ENCODE assay signal across 11 cellular contexts in the genomic region with DNA sequence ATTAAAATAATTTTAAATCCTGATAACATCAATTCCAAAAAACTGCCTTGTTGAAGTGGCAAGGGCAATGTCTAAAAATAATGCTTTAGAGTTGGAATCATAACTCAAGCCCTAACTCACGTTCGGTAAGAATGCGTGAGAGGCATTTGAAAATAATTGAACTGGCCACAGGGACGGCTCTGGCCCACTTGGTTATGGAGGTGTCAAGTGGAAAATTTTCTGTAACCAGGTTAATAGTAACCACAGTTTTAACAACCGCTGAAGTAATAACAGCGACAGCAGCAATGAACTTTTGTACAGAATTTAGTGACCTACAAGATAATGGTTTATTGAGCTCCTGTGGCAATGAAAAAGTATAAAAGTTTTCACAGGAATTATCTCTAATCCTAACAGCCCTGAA.
DNase-seq lines count a peak whose midpoint lies in the region; ATAC-seq, FAIRE-seq and TF ChIP-seq lines count a peak whose summit lies in the region.
"Had no signal": no experiment of that assay in that cellular context is flagged by ENCODE, and none has a peak within 500 bp of the region (broad histone marks: within the 10 kb centered on the region; RNA-seq: fewer than 3 reads in every experiment).

No MANE protein-coding gene starts in this region.

- H3K4me3 ChIP-seq in left lung (peak overlapping the region in 1 of 2 donors; percentile 16), thoracic aorta (peak overlapping the region; percentile 67)
- H3K4me3 ChIP-seq: K562, testis had no signal

- peak overlapping the region; percentile 96 for H3K4me3 Mint-ChIP-seq in activated CD4-positive, alpha-beta T cell treated with anti-CD3 and anti-CD28 coated beads for 36 hours
- peak overlapping the region; percentile 95 for H3K4me3 Mint-ChIP-seq in activated naive CD8-positive, alpha-beta T cell treated with anti-CD3 and anti-CD28 coated beads, Interleukin-2, amount 50 U/mL, for 24 hours

- intact Hi-C loops in activated CD4-positive, alpha-beta T cell treated with anti-CD3 and anti-CD28 coated beads for 36 hours (cut with DNase I, micrococcal nuclease) = loop anchor here (1.0 to 10.0 kb wide), 8 partner anchors 14 to 473 kb away; no protein-coding TSS in a partner anchor
- intact Hi-C loops in left lung (cut with DNase I) = no loop called here

- H3K4me1 Mint-ChIP-seq in activated CD4-positive, alpha-beta T cell treated with anti-CD3 and anti-CD28 coated beads for 36 hours = peaks cover 89% of the 10 kb centered on the region
- peaks cover 99% of the 10 kb centered on the region for H3K4me1 Mint-ChIP-seq in activated naive CD8-positive, alpha-beta T cell treated with anti-CD3 and anti-CD28 coated beads, Interleukin-2, amount 50 U/mL, for 24 hours

- no peak for DNase-seq in activated CD4-positive, alpha-beta T cell treated with anti-CD3 and anti-CD28 coated beads for 36 hours
- DNase-seq in activated CD4-positive, alpha-beta T cell treated with anti-CD3 and anti-CD28 coated beads for 48 hours = no peak
- DNase-seq in activated naive CD8-positive, alpha-beta T cell treated with anti-CD3 and anti-CD28 coated beads, Interleukin-2, amount 50 U/mL, for 24 hours = no peak
- DNase-seq in left lung (no peak), thoracic aorta (ENCODE audit: low spot score) (no peak), NCI-H187 treated with DMSO at 0.1 percent for 48 hours (lab: John Stamatoyannopoulos, UW) (no peak), NCI-H1048 (lab: John Stamatoyannopoulos, UW) (no peak), H54 (ENCODE audit: insufficient read length, low spot score) (no peak)
- DNase-seq: foreskin melanocyte had no signal

- H3K9me3 ChIP-seq in left lung (no peaks in the 10 kb centered on the region), thoracic aorta (no peaks in the 10 kb centered on the region)
- H3K9me3 ChIP-seq: testis had no signal

- CTCF ChIA-PET in activated CD4-positive, alpha-beta T cell treated with anti-CD3 and anti-CD28 coated beads for 36 hours (lab: Charles Lee) = interaction anchor here (1.1 to 5.7 kb wide), 9 partner anchors 9 to 336 kb away, joined by 4 to 58 read pairs (median 7); no protein-coding TSS in a partner anchor

- H3K9me3 Mint-ChIP-seq in activated CD4-positive, alpha-beta T cell treated with anti-CD3 and anti-CD28 coated beads for 36 hours (ENCODE audit: low read depth) = no peaks in the 10 kb centered on the region
- no peaks in the 10 kb centered on the region for H3K9me3 Mint-ChIP-seq in activated naive CD8-positive, alpha-beta T cell treated with anti-CD3 and anti-CD28 coated beads, Interleukin-2, amount 50 U/mL, for 24 hours

- TF ChIP-seq CTCF in left lung (IDR thresholded peaks at IDR 0.05) (no peak), thoracic aorta (IDR thresholded peaks at IDR 0.05) (no peak)

- H3K27ac Mint-ChIP-seq in activated CD4-positive, alpha-beta T cell treated with anti-CD3 and anti-CD28 coated beads for 36 hours = peak overlapping the region; percentile 98
- H3K27ac Mint-ChIP-seq in activated naive CD8-positive, alpha-beta T cell treated with anti-CD3 and anti-CD28 coated beads, Interleukin-2, amount 50 U/mL, for 24 hours = peak overlapping the region; percentile 100

- no peaks in the 10 kb centered on the region for H3K27me3 ChIP-seq in left lung
- H3K27me3 ChIP-seq in thoracic aorta (replicated peaks; ENCODE audit: insufficient read depth) = no peaks in the 10 kb centered on the region
- H3K27me3 ChIP-seq: testis had no signal

- no peak for FAIRE-seq in H54 (lab: Jason Lieb, UNC)
- FAIRE-seq: K562 had no signal

- POLR2A ChIA-PET in activated CD4-positive, alpha-beta T cell treated with anti-CD3 and anti-CD28 coated beads for 36 hours (lab: Charles Lee) = interaction anchor here (1.0 to 2.6 kb wide), 5 partner anchors 11 to 219 kb away, joined by 3 to 12 read pairs (median 7); no protein-coding TSS in a partner anchor

- no peak for ATAC-seq in activated CD4-positive, alpha-beta T cell treated with anti-CD3 and anti-CD28 coated beads for 36 hours
- ATAC-seq in activated naive CD8-positive, alpha-beta T cell treated with anti-CD3 and anti-CD28 coated beads, Interleukin-2, amount 50 U/mL, for 24 hours = no peak
- ATAC-seq in left lung (peak; percentile 61), thoracic aorta (ENCODE audit: insufficient number of reproducible peaks, low FRiP score, low read depth) (no peak)
- ATAC-seq: K562 had no signal

- H3K27me3 Mint-ChIP-seq in activated CD4-positive, alpha-beta T cell treated with anti-CD3 and anti-CD28 coated beads for 36 hours = no peaks in the 10 kb centered on the region
- H3K27me3 Mint-ChIP-seq in activated naive CD8-positive, alpha-beta T cell treated with anti-CD3 and anti-CD28 coated beads, Interleukin-2, amount 50 U/mL, for 24 hours = no peaks in the 10 kb centered on the region

- no peak for TF ChIP-seq POLR2A in H54 (IDR thresholded peaks at IDR 0.05; ENCODE audit: low read depth, low read length)

- H3K36me3 Mint-ChIP-seq in activated CD4-positive, alpha-beta T cell treated with anti-CD3 and anti-CD28 coated beads for 36 hours (ENCODE audit: low read depth) = peaks cover 88% of the 10 kb centered on the region
- H3K36me3 Mint-ChIP-seq in activated naive CD8-positive, alpha-beta T cell treated with anti-CD3 and anti-CD28 coated beads, Interleukin-2, amount 50 U/mL, for 24 hours (ENCODE audit: low read depth) = peaks cover 61% of the 10 kb centered on the region

- H3K4me1 ChIP-seq in left lung (peaks cover 41 to 98% of the 10 kb centered on the region in 2 donors), thoracic aorta (ENCODE audit: control insufficient read depth in 1 of 2, low read depth in 2 of 2) (peaks cover 70 to 92% of the 10 kb centered on the region in 2 donors)

- H3K36me3 ChIP-seq in left lung = peaks cover 0 to 11% of the 10 kb centered on the region in 2 donors
- H3K36me3 ChIP-seq in thoracic aorta = peaks cover 2% of the 10 kb centered on the region

- H3K27ac ChIP-seq in left lung = peak overlapping the region; percentile 75 to 83
- H3K27ac ChIP-seq in thoracic aorta = peak overlapping the region; percentile 84 to 93

Comparison
In these comparisons a context has a peak if more than half of its experiments do, and no peak if none do; other contexts are left out.
1. intact Hi-C loops: an anchor here in activated CD4-positive, alpha-beta T cell treated with anti-CD3 and anti-CD28 coated beads for 36 hours (1.0 to 10.0 kb wide); none called in left lung.